18 cellular contexts compared by ENCODE assay signal in genomic region chr22:49099089-49099488, GRCh38.
"Had no signal": no experiment of that assay in that cellular context is flagged by ENCODE, and none has a peak within 500 bp of the region (broad histone marks: within the 10 kb centered on the region; RNA-seq: fewer than 3 reads in every experiment).

No MANE protein-coding gene starts in this region.

- H3K9me3 ChIP-seq: MG63, SJCRH30 had no signal

- DNase-seq: IMR-90, Karpas-422, KG1, NCI-H1092, NCI-H1105 treated with DMSO at 0.1 percent for 48 hours, NCI-H1417 treated with DMSO at 0.1 percent for 48 hours, NCI-H1694 treated with DMSO at 0.1 percent for 48 hours, NCI-H1930, NCI-H2081, NCI-H2107, NCI-H2227 treated with DMSO at 0.1 percent for 48 hours, NCI-H524, NCI-H774, RPMI8226, SJCRH30 had no signal

- H3K36me3 ChIP-seq: MG63, SJCRH30 had no signal

- H3K27ac ChIP-seq: SJCRH30 had no signal

- H3K4me1 ChIP-seq: SJCRH30 had no signal

- ATAC-seq: HepG2, SK-N-SH treated with all-trans-retinoic acid at 6 μM for 48 hours had no signal

- H3K27me3 ChIP-seq: MG63 had no signal

- H3K4me3 ChIP-seq: MG63, SJCRH30 had no signal
